In genomic region chr3:4830586-4830914, GRCh38 we compare ENCODE assay signal across 9 cellular contexts.
DNase-seq lines count a peak whose midpoint lies in the region; ATAC-seq and FAIRE-seq lines count a peak whose summit lies in the region.
"Had no signal": no experiment of that assay in that cellular context is flagged by ENCODE, and none has a peak within 500 bp of the region (broad histone marks: within the 10 kb centered on the region; RNA-seq: fewer than 3 reads in every experiment).

No MANE protein-coding gene starts in this region.

- H3K36me3 ChIP-seq in SJSA1 (no peaks in the 10 kb centered on the region), esophagus (ENCODE audit: control insufficient read depth in 2 of 2, insufficient read depth in 2 of 2, low read length in 1 of 2) (peaks cover 0 to 5% of the 10 kb centered on the region in 2 donors)

- H3K27ac ChIP-seq in SJSA1 (peak overlapping the region; percentile 72), esophagus (ENCODE audit: low read depth in 2 of 2, low read length in 1 of 2) (peak overlapping the region; percentile 44), skin epidermis (peak overlapping the region in 20 of 21 experiments; percentile 48 to 89 (median 78))

- H3K4me3 ChIP-seq in GM08714 (ENCODE audit: low read length) = peak overlapping the region; percentile 69
- H3K4me3 ChIP-seq in SJSA1 = no peak overlapping the region
- H3K4me3 ChIP-seq in esophagus (ENCODE audit: low read depth in 1 of 2, low read length in 2 of 2) = no peak overlapping the region
- peak overlapping the region in 1 of 7 experiments; percentile 13 for H3K4me3 ChIP-seq in skin epidermis

- H3K9me3 ChIP-seq in SJSA1 (replicated peaks) (no peaks in the 10 kb centered on the region), esophagus (ENCODE audit: control insufficient read depth in 2 of 2, insufficient read depth in 1 of 2, low read depth in 1 of 2, low read length in 1 of 2) (no peaks in the 10 kb centered on the region)

- ATAC-seq in HG02973 (IDR thresholded peaks at IDR 0.05; ENCODE audit: unreplicated experiment) (no peak), GM19397 (IDR thresholded peaks at IDR 0.05; ENCODE audit: unreplicated experiment) (no peak), GM19324 (IDR thresholded peaks at IDR 0.05; ENCODE audit: low FRiP score, unreplicated experiment) (no peak)

- 84 to 86% methylated on average over 5 of the region's 5 CpGs for WGBS in esophagus, 2 donors

- H3K27me3 ChIP-seq in SJSA1 (replicated peaks) (no peaks in the 10 kb centered on the region), esophagus (ENCODE audit: control insufficient read depth in 1 of 2, insufficient read depth in 2 of 2, low read length in 2 of 2) (no peaks in the 10 kb centered on the region)

- no peak for FAIRE-seq in urothelium cell line (lab: Jason Lieb, UNC)
- FAIRE-seq: TTC549 had no signal

- H3K4me1 ChIP-seq in SJSA1 (replicated peaks) (peaks cover 34% of the 10 kb centered on the region), esophagus (ENCODE audit: control insufficient read depth in 2 of 2, insufficient read depth in 2 of 2, low read length in 1 of 2) (peaks cover 0 to 14% of the 10 kb centered on the region in 2 donors)

- DNase-seq in SJSA1 (ENCODE audit: low read depth in 1 of 2, low spot score in 2 of 2) = no peak
- no peak for DNase-seq in urothelium cell line (ENCODE audit: low spot score)
